ENCODE assay signal across 1 cellular context in genomic region chr9:131807131-131807990, GRCh38.
TF ChIP-seq lines count a peak whose summit lies in the region.

No MANE protein-coding gene starts in this region.

TF ChIP-seq in SK-N-SH treated with all-trans-retinoic acid at 6 μM for 48 hours, 23 proteins besides CTCF, POLR2A, EP300 and RAD21 (continued from another document):
- TF ChIP-seq TSHZ2 (CRISPR knock-in tag; IDR thresholded peaks at IDR 0.05) = no peak
- TF ChIP-seq CSRNP3 (CRISPR knock-in tag; IDR thresholded peaks at IDR 0.05) = no peak
